ENCODE assay signal across 10 cellular contexts in genomic region chr22:49788492-49788891, GRCh38. TPM values are rescaled to one million over a fixed set of nuclear protein-coding genes. Genes with fewer than 3 reads are reported as not detected.
DNase-seq lines count a peak whose midpoint lies in the region; ATAC-seq and TF ChIP-seq lines count a peak whose summit lies in the region.
"Had no signal": no experiment of that assay in that cellular context is flagged by ENCODE, and none has a peak within 500 bp of the region (broad histone marks: within the 10 kb centered on the region; RNA-seq: fewer than 3 reads in every experiment).

No MANE protein-coding gene starts in this region.

- peaks cover 46% of the 10 kb centered on the region for H3K4me1 Mint-ChIP-seq in activated naive CD4-positive, alpha-beta T cell treated with anti-CD3 and anti-CD28 coated beads, Interleukin-2, amount 50 U/mL, for 24 hours
- peaks cover 43 to 49% of the 10 kb centered on the region in 2 donors for H3K4me1 Mint-ChIP-seq in effector memory CD8-positive, alpha-beta T cell (ENCODE audit: low read depth in 2 of 2)
- peaks cover 11% of the 10 kb centered on the region for H3K4me1 Mint-ChIP-seq in memory B cell

- no peaks in the 10 kb centered on the region for H3K9me3 ChIP-seq in upper lobe of right lung

- intact Hi-C loops in upper lobe of right lung (cut with DNase I), result no loop called here

- H3K27ac ChIP-seq in upper lobe of right lung, result peak overlapping the region; percentile 52

- H3K36me3 Mint-ChIP-seq in activated naive CD4-positive, alpha-beta T cell treated with anti-CD3 and anti-CD28 coated beads, Interleukin-2, amount 50 U/mL, for 24 hours, result peaks cover 7% of the 10 kb centered on the region
- H3K36me3 Mint-ChIP-seq in effector memory CD8-positive, alpha-beta T cell (ENCODE audit: insufficient read depth), result peaks cover 92% of the 10 kb centered on the region
- H3K36me3 Mint-ChIP-seq in memory B cell, result peaks cover 20% of the 10 kb centered on the region

- TF ChIP-seq CTCF in upper lobe of right lung (IDR thresholded peaks at IDR 0.05), result no peak

- H3K4me3 Mint-ChIP-seq in activated naive CD4-positive, alpha-beta T cell treated with anti-CD3 and anti-CD28 coated beads, Interleukin-2, amount 50 U/mL, for 24 hours, result peak overlapping the region; percentile 7
- peak overlapping the region; percentile 58 to 72 for H3K4me3 Mint-ChIP-seq in effector memory CD8-positive, alpha-beta T cell
- no peak overlapping the region for H3K4me3 Mint-ChIP-seq in memory B cell

- no peak for DNase-seq in activated naive CD4-positive, alpha-beta T cell treated with Interleukin-2 at 50 U/mL for 16 hours
- DNase-seq in effector memory CD8-positive, alpha-beta T cell, result no peak
- DNase-seq in memory B cell (ENCODE audit: low spot score in 2 of 2) (no peak), upper lobe of right lung (no peak), hippocampal formation (lab: John Stamatoyannopoulos, UW) (no peak), NOMO-1 treated with DMSO at 0.1 percent for 48 hours (lab: John Stamatoyannopoulos, UW; ENCODE audit: unreplicated experiment) (no peak), glomerular visceral epithelial cell (ENCODE audit: extremely low spot score) (no peak)
- DNase-seq: HCEC 1CT, NCI-H526 had no signal

- no peaks in the 10 kb centered on the region for H3K9me3 Mint-ChIP-seq in activated naive CD4-positive, alpha-beta T cell treated with anti-CD3 and anti-CD28 coated beads, Interleukin-2, amount 50 U/mL, for 24 hours
- H3K9me3 Mint-ChIP-seq in effector memory CD8-positive, alpha-beta T cell, result no peaks in the 10 kb centered on the region
- no peaks in the 10 kb centered on the region for H3K9me3 Mint-ChIP-seq in memory B cell

- no peaks in the 10 kb centered on the region for H3K27me3 ChIP-seq in upper lobe of right lung

- H3K27me3 Mint-ChIP-seq in activated naive CD4-positive, alpha-beta T cell treated with anti-CD3 and anti-CD28 coated beads, Interleukin-2, amount 50 U/mL, for 24 hours, result no peaks in the 10 kb centered on the region
- no peaks in the 10 kb centered on the region for H3K27me3 Mint-ChIP-seq in effector memory CD8-positive, alpha-beta T cell
- H3K27me3 Mint-ChIP-seq in memory B cell, result no peaks in the 10 kb centered on the region

- ATAC-seq in effector memory CD8-positive, alpha-beta T cell (replicated peaks), result no peak
- ATAC-seq in memory B cell (ENCODE audit: low read depth) (no peak), upper lobe of right lung (peak; percentile 82)

- H3K4me3 ChIP-seq in upper lobe of right lung, result no peak overlapping the region

- no peak overlapping the region for H3K27ac Mint-ChIP-seq in activated naive CD4-positive, alpha-beta T cell treated with anti-CD3 and anti-CD28 coated beads, Interleukin-2, amount 50 U/mL, for 24 hours
- H3K27ac Mint-ChIP-seq in effector memory CD8-positive, alpha-beta T cell, result peak overlapping the region; percentile 81 to 94
- H3K27ac Mint-ChIP-seq in memory B cell, result peak overlapping the region; percentile 14

- peaks cover 61% of the 10 kb centered on the region for H3K36me3 ChIP-seq in upper lobe of right lung

- H3K4me1 ChIP-seq in upper lobe of right lung, result peaks cover 38% of the 10 kb centered on the region

RNA-seq across cellular contexts. Expression of gene BRD1, which starts 39.2 kb away (rescaled TPM):
- total RNA-seq in upper lobe of right lung, result 39.0 TPM
